8 cellular contexts compared by ENCODE assay signal in genomic region chr5:181223729-181224389, GRCh38. TPM values are rescaled to one million over a fixed set of nuclear protein-coding genes. Genes with fewer than 3 reads are reported as not detected.
DNase-seq lines count a peak whose midpoint lies in the region; ATAC-seq lines count a peak whose summit lies in the region.

No MANE protein-coding gene starts in this region.

- intact Hi-C loops in activated CD4-positive, alpha-beta memory T cell treated with anti-CD3 and anti-CD28 coated beads for 36 hours (cut with micrococcal nuclease): loop anchor here (1.0 to 5.0 kb wide), 7 partner anchors 8 to 1527 kb away; partner anchors contain the start of genes CANX, MGAT1 and TRIM52
- intact Hi-C loops in Right ventricle myocardium superior (cut with DNase I): loop anchor here (2.0 to 5.0 kb wide), 3 partner anchors 17 to 37 kb away; partner anchors contain the start of gene RACK1

- H3K36me3 Mint-ChIP-seq in activated CD4-positive, alpha-beta memory T cell treated with anti-CD3 and anti-CD28 coated beads for 36 hours: peaks cover 9% of the 10 kb centered on the region

- peak; percentile 2 for ATAC-seq in Right ventricle myocardium superior (ENCODE audit: poor library complexity)
- ATAC-seq in HG03139 (IDR thresholded peaks at IDR 0.05; ENCODE audit: unreplicated experiment): no peak
- no peak for ATAC-seq in GM19328 (IDR thresholded peaks at IDR 0.05; ENCODE audit: unreplicated experiment)

- POLR2A ChIA-PET in activated CD4-positive, alpha-beta memory T cell treated with anti-CD3 and anti-CD28 coated beads for 36 hours (lab: Charles Lee): interaction anchor here (0.6 to 7.1 kb wide), 8 partner anchors 11 to 37 kb away, joined by 3 to 100 read pairs (median 12); partner anchors contain the start of genes RACK1 and TRIM52

- peak overlapping the region; percentile 98 for H3K4me3 Mint-ChIP-seq in activated CD4-positive, alpha-beta memory T cell treated with anti-CD3 and anti-CD28 coated beads for 36 hours

- peaks cover 45% of the 10 kb centered on the region for H3K4me1 Mint-ChIP-seq in activated CD4-positive, alpha-beta memory T cell treated with anti-CD3 and anti-CD28 coated beads for 36 hours (ENCODE audit: low read depth)

- peaks cover 6% of the 10 kb centered on the region for H3K27me3 Mint-ChIP-seq in activated CD4-positive, alpha-beta memory T cell treated with anti-CD3 and anti-CD28 coated beads for 36 hours

- DNase-seq in CD1c-positive myeloid dendritic cell (ENCODE audit: extremely low spot score) (peak; percentile 52), HCEC 1CT (peak; percentile 11), Right ventricle myocardium superior (peak; percentile 71), retina (peak; percentile 93), NCI-H526 treated with DMSO at 0.1 percent for 48 hours (lab: John Stamatoyannopoulos, UW) (no peak)
- peak; percentile 71 for DNase-seq in activated CD4-positive, alpha-beta memory T cell treated with anti-CD3 and anti-CD28 coated beads for 36 hours

- H3K9me3 Mint-ChIP-seq in activated CD4-positive, alpha-beta memory T cell treated with anti-CD3 and anti-CD28 coated beads for 36 hours: no peaks in the 10 kb centered on the region

- CTCF ChIA-PET in activated CD4-positive, alpha-beta memory T cell treated with anti-CD3 and anti-CD28 coated beads for 36 hours (lab: Charles Lee): interaction anchor here (0.6 to 2.8 kb wide), 5 partner anchors 18 to 39 kb away, joined by 3 to 16 read pairs (median 10); no protein-coding TSS in a partner anchor

- H3K27ac Mint-ChIP-seq in activated CD4-positive, alpha-beta memory T cell treated with anti-CD3 and anti-CD28 coated beads for 36 hours: peak overlapping the region; percentile 98

RNA-seq across cellular contexts. Expression of gene TRIM41, which starts 0.8 kb away (rescaled TPM):
- 10 to 100 TPM; 35.3 to 36.4 TPM for total RNA-seq in activated CD4-positive, alpha-beta memory T cell treated with anti-CD3 and anti-CD28 coated beads for 36 hours
- total RNA-seq in Right ventricle myocardium superior: 20.7 TPM

RNA-seq across cellular contexts. Expression of gene TRIM7, which starts 18.9 kb away (rescaled TPM):
- 1 to 10 TPM; 2.9 to 3.5 TPM for total RNA-seq in activated CD4-positive, alpha-beta memory T cell treated with anti-CD3 and anti-CD28 coated beads for 36 hours
- 10.8 TPM for total RNA-seq in Right ventricle myocardium superior

RNA-seq across cellular contexts. Expression of gene RACK1, which starts 19.8 kb away (rescaled TPM):
- total RNA-seq in activated CD4-positive, alpha-beta memory T cell treated with anti-CD3 and anti-CD28 coated beads for 36 hours: 1,000 to 10,000 TPM; 2,635 to 2,697 TPM
- total RNA-seq in Right ventricle myocardium superior: 577 TPM

RNA-seq across cellular contexts. Expression of gene TRIM52, which starts 37.1 kb away (rescaled TPM):
- total RNA-seq in activated CD4-positive, alpha-beta memory T cell treated with anti-CD3 and anti-CD28 coated beads for 36 hours: 10 to 100 TPM; 10.9 to 11.7 TPM
- 9.3 TPM for total RNA-seq in Right ventricle myocardium superior
